In the genomic region with DNA sequence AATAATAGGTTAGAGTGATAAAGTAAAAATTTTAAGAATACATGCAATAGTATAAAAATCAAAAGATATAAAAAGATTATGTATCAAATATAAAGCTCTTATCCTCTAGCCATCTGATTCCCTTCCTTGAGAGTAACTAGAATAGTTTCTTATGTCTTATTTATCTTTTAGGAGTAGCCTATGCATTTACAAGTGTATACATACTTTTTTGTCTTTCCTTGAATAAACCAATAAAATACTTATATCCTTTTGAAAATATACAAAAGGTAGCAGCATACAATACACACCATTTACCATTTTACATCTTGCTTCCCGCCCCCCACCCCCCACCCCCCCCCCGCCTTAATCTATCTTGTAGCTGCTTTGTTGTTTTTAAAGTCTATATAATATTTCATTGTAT, we compare ENCODE assay signal across 24 cellular contexts.
"Had no signal": no experiment of that assay in that cellular context is flagged by ENCODE, and none has a peak within 500 bp of the region (broad histone marks: within the 10 kb centered on the region; RNA-seq: fewer than 3 reads in every experiment).

No MANE protein-coding gene starts in this region.

- H3K4me3 ChIP-seq: coronary artery, dorsolateral prefrontal cortex, esophagus muscularis mucosa, gastroesophageal sphincter, heart left ventricle, hepatocyte, left lung, lower lobe of right lung, mucosa of descending colon had no signal

- H3K27me3 ChIP-seq: dorsolateral prefrontal cortex, esophagus muscularis mucosa, foreskin keratinocyte, gastroesophageal sphincter, heart left ventricle, hepatocyte, left lung had no signal

- H3K36me3 ChIP-seq: esophagus muscularis mucosa, gastroesophageal sphincter, heart left ventricle, left lung, lower lobe of right lung had no signal

- H2AFZ ChIP-seq: hepatocyte had no signal

- DNase-seq: dermis blood vessel endothelial cell; dorsolateral prefrontal cortex; effector CD4-positive, alpha-beta T cell; effector memory CD4-positive, alpha-beta T cell; foreskin keratinocyte; heart left ventricle; hypothalamus; immature natural killer cell; islet precursor cell; kidney; kidney glomerular epithelial cell; left lung; left ventricle myocardium superior; lower lobe of right lung; mesenchymal stem cell; mucosa of descending colon; naive B cell had no signal

- FAIRE-seq: colon, endothelial cell of umbilical vein, frontal cortex had no signal

- H3K9me3 ChIP-seq: esophagus muscularis mucosa, gastroesophageal sphincter, heart left ventricle, left lung, lower lobe of right lung, mucosa of descending colon had no signal

- H3K27ac ChIP-seq: coronary artery, dorsolateral prefrontal cortex, esophagus muscularis mucosa, foreskin keratinocyte, gastroesophageal sphincter, heart left ventricle, hepatocyte, left lung, lower lobe of right lung had no signal

- ATAC-seq: foreskin keratinocyte, gastroesophageal sphincter, heart left ventricle, left lung, left ventricle myocardium superior, lower lobe of right lung, mucosa of descending colon had no signal

- H3K4me2 ChIP-seq: hepatocyte had no signal
